Comparison of ENCODE assay signal across 9 cellular contexts in genomic region chr4:1644906-1645657, GRCh38. TPM values are rescaled to one million over a fixed set of nuclear protein-coding genes. Genes with fewer than 3 reads are reported as not detected.
DNase-seq lines count a peak whose midpoint lies in the region; ATAC-seq, FAIRE-seq and TF ChIP-seq lines count a peak whose summit lies in the region.
"Had no signal": no experiment of that assay in that cellular context is flagged by ENCODE, and none has a peak within 500 bp of the region (broad histone marks: within the 10 kb centered on the region; RNA-seq: fewer than 3 reads in every experiment).

No MANE protein-coding gene starts in this region.

- H3K9me3 ChIP-seq in neural progenitor cell (ENCODE audit: low read depth) (no peaks in the 10 kb centered on the region), T-helper 17 cell (ENCODE audit: control insufficient read depth, low read length, poor library complexity, severe bottlenecking) (no peaks in the 10 kb centered on the region)
- H3K9me3 ChIP-seq: adrenal gland had no signal

- no peaks in the 10 kb centered on the region for H3K27me3 ChIP-seq in neural progenitor cell
- H3K27me3 ChIP-seq: adrenal gland had no signal

- DNase-seq in AG20443 (ENCODE audit: low spot score) (peak; percentile 82), SK-N-DZ (ENCODE audit: low spot score) (peak; percentile 75), frontal cortex (ENCODE audit: low spot score in 2 of 2) (peak; percentile 77 to 88), neural progenitor cell (ENCODE audit: low spot score) (peak; percentile 50), T-helper 17 cell (no peak), activated gamma-delta T cell treated with Interleukin-2 at 50 U/mL for 16 hours (no peak)
- DNase-seq: adrenal gland had no signal

- H3K4me1 ChIP-seq in neural progenitor cell, result peaks cover 11% of the 10 kb centered on the region
- H3K4me1 ChIP-seq: adrenal gland had no signal

- H3K4me3 Mint-ChIP-seq in neural progenitor cell (no peak overlapping the region), T-helper 17 cell (no peak overlapping the region)

- no peaks in the 10 kb centered on the region for H3K79me2 ChIP-seq in neural progenitor cell (ENCODE audit: low read depth)

- H3K9me3 Mint-ChIP-seq in neural progenitor cell, result no peaks in the 10 kb centered on the region

- H3K27me3 Mint-ChIP-seq in neural progenitor cell (ENCODE audit: insufficient read depth, low read depth) (peaks cover 3% of the 10 kb centered on the region), T-helper 17 cell (no peaks in the 10 kb centered on the region)

- H3F3A ChIP-seq in neural progenitor cell (ENCODE audit: low read depth), result no peaks in the 10 kb centered on the region

- H3K4me1 Mint-ChIP-seq in neural progenitor cell (peaks cover 17% of the 10 kb centered on the region), T-helper 17 cell (peaks cover 5% of the 10 kb centered on the region)

- peak overlapping the region; percentile 8 for H3K4me3 ChIP-seq in neural progenitor cell
- H3K4me3 ChIP-seq: adrenal gland had no signal

- H2AFZ ChIP-seq in neural progenitor cell (replicated peaks), result peak overlapping the region; percentile 81

- H3K27ac ChIP-seq in neural progenitor cell, result no peak overlapping the region
- H3K27ac ChIP-seq: adrenal gland had no signal

- H3K4me2 ChIP-seq in neural progenitor cell, result peak overlapping the region; percentile 49

- no peaks in the 10 kb centered on the region for H4K20me1 ChIP-seq in neural progenitor cell (ENCODE audit: low read depth)

- H3K36me3 Mint-ChIP-seq in neural progenitor cell (no peaks in the 10 kb centered on the region), T-helper 17 cell (ENCODE audit: low read depth) (no peaks in the 10 kb centered on the region)

- FAIRE-seq in frontal cortex (lab: Jason Lieb, UNC), result no peak

- H3K27ac Mint-ChIP-seq in neural progenitor cell (no peak overlapping the region), T-helper 17 cell (no peak overlapping the region)

- H3K9ac ChIP-seq in neural progenitor cell, result no peak overlapping the region

- no peaks in the 10 kb centered on the region for H3K36me3 ChIP-seq in neural progenitor cell
- H3K36me3 ChIP-seq: adrenal gland had no signal

- ATAC-seq in T-helper 17 cell, result no peak
- ATAC-seq in HG02852 (IDR thresholded peaks at IDR 0.05; ENCODE audit: unreplicated experiment), result no peak
- no peak for ATAC-seq in GM21381 (IDR thresholded peaks at IDR 0.05; ENCODE audit: unreplicated experiment)

- no peak for TF ChIP-seq CTCF in neural progenitor cell (IDR thresholded peaks at IDR 0.05)

RNA-seq across cellular contexts. Expression of gene FAM53A, which starts 39.0 kb away (rescaled TPM):
- polyA plus RNA-seq in SK-N-DZ (2014; cell fraction: cytosol; rRNA removed), result 2.1 and 2.6 TPM in 2 replicates
- 7.5 and 10.8 TPM in 2 replicates for polyA plus RNA-seq in SK-N-DZ (2014; cell fraction: nucleus; rRNA removed)
- total RNA-seq in frontal cortex (0.82 TPM), neural progenitor cell (ENCODE audit: low replicate concordance) (3.2 and 10.3 TPM in 2 replicates), T-helper 17 cell (1 to 10 TPM; 2.4 to 3.1 TPM)

Comparison
In these comparisons a context has a peak if more than half of its experiments do, and no peak if none do; other contexts are left out.
1. DNase-seq: peak in AG20443 (single experiment), SK-N-DZ (single experiment), frontal cortex (2 of 2) and neural progenitor cell (single experiment); none in T-helper 17 cell (0 of 3) and activated gamma-delta T cell treated with Interleukin-2 at 50 U/mL for 16 hours (single experiment).